Comparison of ENCODE assay signal across 16 cellular contexts in genomic region chr4:37693450-37694190, GRCh38. TPM values are rescaled to one million over a fixed set of nuclear protein-coding genes. Genes with fewer than 3 reads are reported as not detected.
A peak's percentile ranks its signal among the peaks of the same experiment; 100 is the strongest.
DNase-seq lines count a peak whose midpoint lies in the region; ATAC-seq, FAIRE-seq and TF ChIP-seq lines count a peak whose summit lies in the region.
"Had no signal": no experiment of that assay in that cellular context is flagged by ENCODE, and none has a peak within 500 bp of the region (broad histone marks: within the 10 kb centered on the region; RNA-seq: fewer than 3 reads in every experiment).

No MANE protein-coding gene starts in this region.

- no peaks in the 10 kb centered on the region for H3K4me1 Mint-ChIP-seq in T-cell

- peak; percentile 48; the same call in 2 of the 3 replicates for ATAC-seq in HepG2
- ATAC-seq in right lobe of liver: no peak
- no peak for ATAC-seq in HG03432 (IDR thresholded peaks at IDR 0.05; ENCODE audit: unreplicated experiment)
- ATAC-seq in pancreas: no peak
- no peak for ATAC-seq in T-cell (replicated peaks in 1 of 4)

- TF ChIP-seq CTCF in HepG2 (CRISPR knock-in tag; IDR thresholded peaks at IDR 0.05) (no peak), right lobe of liver (IDR thresholded peaks at IDR 0.05) (no peak), foreskin fibroblast (IDR thresholded peaks at IDR 0.05; ENCODE audit: low read depth, low read length) (no peak), pancreas (IDR thresholded peaks at IDR 0.05) (no peak)

- H2AFZ ChIP-seq in HepG2 (ENCODE audit: low read length): no peak overlapping the region

- 37% methylated on average over 5 of the region's 5 CpGs for WGBS in HepG2 (ENCODE audit: low lambda C conversion rate)
- 78% methylated on average over 4 of the region's 5 CpGs for WGBS in right lobe of liver (ENCODE audit: insufficient coverage, low coverage, low lambda C conversion rate, missing lambda C conversion rate)
- 86 to 90% methylated on average over 5 of the region's 5 CpGs for WGBS in pancreas, 2 donors

- H3K79me2 ChIP-seq in HepG2 (ENCODE audit: insufficient read depth, low read length): no peaks in the 10 kb centered on the region

- no peak for TF ChIP-seq POLR2A in HepG2 (IDR thresholded peaks at IDR 0.05; ENCODE audit: insufficient read depth in 1 of 2, low read depth in 2 of 2, low read length in 2 of 2)
- TF ChIP-seq POLR2A in right lobe of liver (IDR thresholded peaks at IDR 0.05): no peak

- intact Hi-C loops in HepG2 (cut with micrococcal nuclease; ENCODE audit: unreplicated experiment): no loop called here
- intact Hi-C loops in right lobe of liver (cut with DNase I): no loop called here
- intact Hi-C loops in pancreas (cut with DNase I): no loop called here

- BruUV-seq in HepG2 (replicated peaks; lab: Mats Ljungman, UMichigan): no TSS peak

- CTCF ChIA-PET in HepG2 (lab: Yijun Ruan, JAX; ENCODE audit: low intra/inter-chr PET ratio, low total read pairs): no interaction called here
- CTCF ChIA-PET in T-cell (lab: Charles Lee): no interaction called here

- H3K27me3 ChIP-seq in HepG2 (ENCODE audit: control insufficient read depth in 1 of 2, insufficient read depth in 2 of 2, low read length in 2 of 2) (no peaks in the 10 kb centered on the region; a peak in 2 of 5 replicates), right lobe of liver (no peaks in the 10 kb centered on the region), pancreas (no peaks in the 10 kb centered on the region)
- H3K27me3 ChIP-seq: transverse colon had no signal

- peaks cover 3 to 4% (median 4%) of the 10 kb centered on the region in 3 donors for H3K9me3 Mint-ChIP-seq in T-cell

- in situ Hi-C loops in HepG2 (cut with HindIII; ENCODE audit: extremely low pct_ligation_motif_present, low pct_unique_long_range_greater_than_20kb): no loop called here

- H4K20me1 ChIP-seq in HepG2 (ENCODE audit: insufficient read depth, low read length): no peaks in the 10 kb centered on the region

- DNase-seq in HepG2 (ENCODE audit: low spot score) (no peak), right lobe of liver (no peak), T1000 (lab: John Stamatoyannopoulos, UW) (peak; percentile 73), foreskin fibroblast (peak; percentile 78 to 84), pancreas (no peak), T-cell (no peak)
- no peak for DNase-seq in activated effector memory CD4-positive, alpha-beta T cell treated with anti-CD3 and anti-CD28 coated beads, Interleukin-2, amount 50 U/mL, for 16 hours
- DNase-seq: 8988T; activated T-cell treated with anti-CD3 and anti-CD28 coated beads, Interleukin-2, amount 50 U/mL, for 48 hours; aorta; KBM-7; NCI-H187; NCI-H774; transverse colon had no signal

- H3K9me3 ChIP-seq in HepG2 (ENCODE audit: low read length) (peaks cover 8% of the 10 kb centered on the region; the same call in 1 of the 2 replicates), right lobe of liver (no peaks in the 10 kb centered on the region), pancreas (no peaks in the 10 kb centered on the region)
- H3K9me3 ChIP-seq: HAP-1, transverse colon had no signal

- TF ChIP-seq EP300 in HepG2 (IDR thresholded peaks at IDR 0.05; ENCODE audit: low read depth in 2 of 2, low read length in 2 of 2) (no peak), HepG2 (CRISPR knock-in tag; IDR thresholded peaks at IDR 0.05; ENCODE audit: borderline replicate concordance) (no peak)

- no peak overlapping the region for H3K4me3 Mint-ChIP-seq in T-cell

- no peak for FAIRE-seq in HepG2 (lab: Jason Lieb, UNC)
- FAIRE-seq in pancreas (lab: Jason Lieb, UNC): no peak

- no peaks in the 10 kb centered on the region for H3K36me3 ChIP-seq in HepG2 (replicated peaks in 1 of 2; ENCODE audit: control insufficient read depth in 1 of 2, insufficient read depth in 2 of 2, low read length in 2 of 2)
- H3K36me3 ChIP-seq in right lobe of liver: no peaks in the 10 kb centered on the region
- no peaks in the 10 kb centered on the region for H3K36me3 ChIP-seq in pancreas
- H3K36me3 ChIP-seq: HAP-1, transverse colon had no signal

- no peak for TF ChIP-seq RAD21 in HepG2 (CRISPR knock-in tag; IDR thresholded peaks at IDR 0.05)

- peaks cover 3% of the 10 kb centered on the region for H3K36me3 Mint-ChIP-seq in T-cell

- peaks cover 13% of the 10 kb centered on the region for H3K4me1 ChIP-seq in HepG2 (ENCODE audit: insufficient read depth, low read length)
- no peaks in the 10 kb centered on the region for H3K4me1 ChIP-seq in right lobe of liver
- H3K4me1 ChIP-seq in pancreas: no peaks in the 10 kb centered on the region
- H3K4me1 ChIP-seq: transverse colon had no signal

- POLR2A ChIA-PET in HepG2 (lab: Yijun Ruan, JAX) (no interaction called here), T-cell (lab: Charles Lee) (no interaction called here)

- H3K27ac Mint-ChIP-seq in T-cell: no peak overlapping the region

- H3K4me3 ChIP-seq in HepG2 (replicated peaks in 1 of 3; ENCODE audit: insufficient read depth in 1 of 3, low read depth in 2 of 3, low read length in 3 of 3) (no peak overlapping the region), right lobe of liver (no peak overlapping the region), foreskin fibroblast (ENCODE audit: low read depth in 1 of 2, low read length in 2 of 2) (no peak overlapping the region), pancreas (no peak overlapping the region)
- H3K4me3 ChIP-seq: HAP-1, transverse colon had no signal

- no peak overlapping the region for H3K9ac ChIP-seq in HepG2 (ENCODE audit: insufficient read depth, low read depth, low read length)

- no peak overlapping the region for H3K4me2 ChIP-seq in HepG2 (ENCODE audit: low read depth, low read length)

- H3K27ac ChIP-seq in HepG2 (ENCODE audit: extremely low read length, insufficient read depth, low read length) (no peak overlapping the region), right lobe of liver (no peak overlapping the region), pancreas (no peak overlapping the region)
- H3K27ac ChIP-seq: transverse colon had no signal

- H3K27me3 Mint-ChIP-seq in T-cell: no peaks in the 10 kb centered on the region

TF ChIP-seq in HepG2, 621 proteins besides CTCF, POLR2A, EP300 and RAD21:
- peak; percentile 62; the same call in 1 of the 2 replicates for TF ChIP-seq MIER2 (CRISPR knock-in tag; IDR thresholded peaks at IDR 0.05)
- no peak for TF ChIP-seq RORA (CRISPR knock-in tag; IDR thresholded peaks at IDR 0.05)
- TF ChIP-seq TBX3 (IDR thresholded peaks at IDR 0.05; ENCODE audit: borderline replicate concordance): no peak
- TF ChIP-seq ZSCAN25 (CRISPR knock-in tag; IDR thresholded peaks at IDR 0.05): no peak
- TF ChIP-seq REST (IDR thresholded peaks at IDR 0.05; ENCODE audit: borderline replicate concordance in 1 of 2, low read depth in 1 of 2, low read length in 2 of 2): peak; percentile 13 to 87
- TF ChIP-seq GABPB1 (CRISPR knock-in tag; IDR thresholded peaks at IDR 0.05): no peak
- no peak for TF ChIP-seq ZNF709 (CRISPR knock-in tag; IDR thresholded peaks at IDR 0.05)

RNA-seq across cellular contexts. Expression of gene RELL1, which starts 7.4 kb away (rescaled TPM):
- total RNA-seq in HepG2 (2016; rRNA removed; fragmentation: Illumina TruSeq; extraction: Trizol): 40.1 and 58.4 TPM in 2 replicates
- 124 and 130 TPM in 2 replicates for total RNA-seq in HepG2 (2016; cell fraction: cytosol; rRNA removed; fragmentation: Illumina TruSeq; extraction: Trizol; ENCODE audit: low read depth)
- total RNA-seq in HepG2 (2016; cell fraction: insoluble cytoplasmic fraction; rRNA removed; fragmentation: Illumina TruSeq; extraction: Trizol): 37.4 and 57.3 TPM in 2 replicates
- total RNA-seq in HepG2 (2016; cell fraction: membrane; rRNA removed; fragmentation: Illumina TruSeq; extraction: Trizol): 53.5 and 55.2 TPM in 2 replicates
- 36.9 and 45.2 TPM in 2 replicates for total RNA-seq in HepG2 (2016; cell fraction: nucleus; rRNA removed; fragmentation: Illumina TruSeq; extraction: Trizol)
- polyA plus RNA-seq in HepG2 (2011; rRNA removed): 8.4 and 11.1 TPM in 2 replicates
- polyA plus RNA-seq in HepG2 (2011; cell fraction: cytosol; rRNA removed): 9.0 and 9.6 TPM in 2 replicates
- 5.5 and 7.2 TPM in 2 replicates for polyA plus RNA-seq in HepG2 (2011; cell fraction: nucleus; rRNA removed)
- polyA plus RNA-seq in HepG2 (2012): 3.1 and 3.9 TPM in 2 replicates
- polyA plus RNA-seq in HepG2 (2016; cell fraction: cytosol; fragmentation: Illumina TruSeq; extraction: Trizol; ENCODE audit: low read depth): 1.5 and 2.3 TPM in 2 replicates
- polyA plus RNA-seq in HepG2 (2016; cell fraction: insoluble cytoplasmic fraction; fragmentation: Illumina TruSeq; extraction: Trizol; ENCODE audit: low read depth): 6.7 and 8.9 TPM in 2 replicates
- 3.9 and 4.1 TPM in 2 replicates for polyA plus RNA-seq in HepG2 (2016; cell fraction: membrane; fragmentation: Illumina TruSeq; extraction: Trizol; ENCODE audit: low read depth)
- polyA plus RNA-seq in HepG2 (2016; cell fraction: nucleus; fragmentation: Illumina TruSeq; extraction: Trizol; ENCODE audit: insufficient read depth, low read depth): 13.1 and 16.3 TPM in 2 replicates
- polyA minus RNA-seq in HepG2 (2011; rRNA and poly(A)+ RNA removed; ENCODE audit: low replicate concordance): 7.8 and 39.4 TPM in 2 replicates
- 31.9 and 37.6 TPM in 2 replicates for polyA minus RNA-seq in HepG2 (2011; cell fraction: cytosol; rRNA and poly(A)+ RNA removed)
- polyA minus RNA-seq in HepG2 (2011; cell fraction: nucleus; rRNA and poly(A)+ RNA removed): 16.4 and 18.5 TPM in 2 replicates
- 10 to 100 TPM in 1 of 6 experiments, 1 to 10 TPM in 5; 5.7 to 14.6 (median 7.8) TPM for total RNA-seq in right lobe of liver
- 10 to 100 TPM in 2 of 6 donors, 1 to 10 TPM in 4; 3.9 to 17.1 (median 5.0) TPM for total RNA-seq in pancreas
- 1 to 10 TPM in 1 of 2 donors, under 1 TPM in 1; 0.38 to 1.4 TPM for polyA plus RNA-seq in pancreas
- total RNA-seq in T-cell: 10 to 100 TPM; 21.6 to 30.1 (median 25.9) TPM

Comparison
In these comparisons a context has a peak if more than half of its experiments do, and no peak if none do; other contexts are left out.
1. DNase-seq: peak in T1000 (single experiment) and foreskin fibroblast (2 of 2); none in HepG2 (single experiment), right lobe of liver (0 of 3), activated effector memory CD4-positive, alpha-beta T cell treated with anti-CD3 and anti-CD28 coated beads, Interleukin-2, amount 50 U/mL, for 16 hours (single experiment), pancreas (0 of 6) and T-cell (0 of 34).